10 cellular contexts compared by ENCODE assay signal in the genomic region with DNA sequence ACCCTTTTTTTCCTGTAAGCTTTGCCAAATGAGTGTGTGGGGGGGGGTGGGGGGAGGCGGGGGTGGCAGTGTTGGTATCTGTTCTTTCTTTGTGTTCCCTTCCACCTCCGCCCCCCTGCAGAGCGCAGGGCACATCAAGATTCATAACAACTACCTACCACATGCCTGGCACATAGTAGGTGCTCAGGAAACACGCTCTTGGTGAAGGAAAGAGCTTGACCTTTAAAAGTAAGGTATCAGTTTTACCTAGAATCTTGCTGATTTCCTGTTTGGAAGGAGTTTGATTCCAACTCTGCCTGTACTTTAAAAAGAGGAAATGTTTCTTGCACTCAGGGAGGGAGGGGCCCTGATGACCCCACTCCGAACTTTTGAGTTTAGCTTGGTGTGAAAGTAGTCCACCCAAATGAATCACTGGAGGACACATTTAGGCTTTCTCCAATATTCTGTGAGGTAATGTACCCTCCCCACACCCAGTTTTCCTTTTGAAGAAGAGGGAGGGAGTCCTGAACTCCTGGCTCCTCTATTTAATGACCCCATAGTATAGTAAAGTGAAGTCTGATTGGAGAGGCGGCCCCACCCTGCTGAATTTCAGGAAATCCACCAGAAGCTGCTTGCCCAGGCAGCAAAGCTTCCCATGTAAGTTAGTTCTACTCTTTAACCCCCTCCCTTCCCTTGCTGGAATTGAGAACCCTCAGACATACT. TPM values are rescaled to one million over a fixed set of nuclear protein-coding genes. Genes with fewer than 3 reads are reported as not detected.
DNase-seq lines count a peak whose midpoint lies in the region; ATAC-seq and TF ChIP-seq lines count a peak whose summit lies in the region.
"Had no signal": no experiment of that assay in that cellular context is flagged by ENCODE, and none has a peak within 500 bp of the region (broad histone marks: within the 10 kb centered on the region; RNA-seq: fewer than 3 reads in every experiment).

No MANE protein-coding gene starts in this region.

- H3K27me3 Mint-ChIP-seq in dendritic cell treated with granulocyte-macrophage colony-stimulating factor and Interleukin-4, amounts not matched to agents 40 ng/mL and 50 ng/mL, for 4 days = peaks cover 34% of the 10 kb centered on the region

- peaks cover 6% of the 10 kb centered on the region for H3K36me3 Mint-ChIP-seq in dendritic cell treated with granulocyte-macrophage colony-stimulating factor and Interleukin-4, amounts not matched to agents 40 ng/mL and 50 ng/mL, for 4 days (ENCODE audit: low read depth)

- TF ChIP-seq CTCF in lung (IDR thresholded peaks at IDR 0.05; ENCODE audit: control extremely low read depth, extremely low read depth) = no peak
- TF ChIP-seq CTCF in thoracic aorta (IDR thresholded peaks at IDR 0.05) = no peak

- H3K27ac ChIP-seq in lung (ENCODE audit: low read depth in 1 of 2, low read length in 1 of 2) (peak overlapping the region; percentile 66 to 87), thoracic aorta (no peak overlapping the region)

- peak overlapping the region; percentile 85 for H3K27ac Mint-ChIP-seq in dendritic cell treated with granulocyte-macrophage colony-stimulating factor and Interleukin-4, amounts not matched to agents 40 ng/mL and 50 ng/mL, for 4 days

- intact Hi-C loops in dendritic cell treated with granulocyte-macrophage colony-stimulating factor and Interleukin-4, amounts not matched to agents 40 ng/mL and 50 ng/mL, for 4 days (cut with micrococcal nuclease) = no loop called here

- 34 to 37% methylated on average over 6 of the region's 6 CpGs for WGBS in lung, 2 donors

- no peak for ATAC-seq in lung (ENCODE audit: insufficient read depth, low FRiP score)
- ATAC-seq in thoracic aorta (ENCODE audit: insufficient number of reproducible peaks, low FRiP score, low read depth) = no peak
- ATAC-seq in HG03565 (IDR thresholded peaks at IDR 0.05; ENCODE audit: unreplicated experiment) = no peak

- peak overlapping the region; percentile 81 for H3K4me3 Mint-ChIP-seq in dendritic cell treated with granulocyte-macrophage colony-stimulating factor and Interleukin-4, amounts not matched to agents 40 ng/mL and 50 ng/mL, for 4 days

- no peaks in the 10 kb centered on the region for H3K9me3 Mint-ChIP-seq in dendritic cell treated with granulocyte-macrophage colony-stimulating factor and Interleukin-4, amounts not matched to agents 40 ng/mL and 50 ng/mL, for 4 days

- H3K36me3 ChIP-seq in lung (ENCODE audit: control insufficient read depth in 2 of 2, insufficient read depth in 2 of 2, low read length in 2 of 2) (no peaks in the 10 kb centered on the region), thoracic aorta (no peaks in the 10 kb centered on the region)

- H3K27me3 ChIP-seq in lung (ENCODE audit: control insufficient read depth, insufficient read depth) = no peaks in the 10 kb centered on the region
- H3K27me3 ChIP-seq in thoracic aorta (replicated peaks; ENCODE audit: insufficient read depth) = no peaks in the 10 kb centered on the region

- H3K9me3 ChIP-seq in lung (ENCODE audit: control insufficient read depth in 2 of 2, insufficient read depth in 1 of 2, low read length in 1 of 2) (no peaks in the 10 kb centered on the region), thoracic aorta (no peaks in the 10 kb centered on the region)

- H3K4me3 ChIP-seq in lung = no peak overlapping the region
- peak overlapping the region; percentile 73 for H3K4me3 ChIP-seq in thoracic aorta

- H3K4me1 ChIP-seq in lung (ENCODE audit: control insufficient read depth in 2 of 2, insufficient read depth in 2 of 2, low read length in 2 of 2) = peaks cover 1 to 9% of the 10 kb centered on the region in 2 donors
- peaks cover 4 to 12% of the 10 kb centered on the region in 2 donors for H3K4me1 ChIP-seq in thoracic aorta (ENCODE audit: control insufficient read depth in 1 of 2, low read depth in 2 of 2)

- H3K4me1 Mint-ChIP-seq in dendritic cell treated with granulocyte-macrophage colony-stimulating factor and Interleukin-4, amounts not matched to agents 40 ng/mL and 50 ng/mL, for 4 days (ENCODE audit: low read depth) = peaks cover 71% of the 10 kb centered on the region

- DNase-seq in SIG-M5 treated with dmso at 0.1 percent for 504 hours (lab: John Stamatoyannopoulos, UW; ENCODE audit: unreplicated experiment) (peak; percentile 18), SIG-M5 (lab: John Stamatoyannopoulos, UW) (no peak), lung (ENCODE audit: low spot score) (no peak), thoracic aorta (ENCODE audit: low spot score) (no peak), dermis blood vessel endothelial cell (no peak)
- no peak for DNase-seq in stimulated activated CD4-positive, alpha-beta T cell treated with anti-CD3 and anti-CD28 coated beads, Interleukin-4, amount 100 ng/mL, for 24 hours
- DNase-seq: NCI-H2107; stimulated activated naive CD4-positive, alpha-beta T cell had no signal

RNA-seq across cellular contexts. Expression of a gene that starts 0.5 kb away (rescaled TPM):
- 10 to 100 TPM; 69.7 to 86.1 TPM for total RNA-seq in lung
- polyA plus RNA-seq in lung = 100 to 1,000 TPM in 1 of 2 donors, 10 to 100 TPM in 1; 72.0 to 101 TPM
- total RNA-seq in thoracic aorta = 10 to 100 TPM; 24.8 to 25.3 TPM
- total RNA-seq in dermis blood vessel endothelial cell = not detected in 2 replicates

Comparison
In these comparisons a context has a peak if more than half of its experiments do, and no peak if none do; other contexts are left out.
1. H3K27ac ChIP-seq: peak in lung (2 of 2); none in thoracic aorta (0 of 2).
2. RNA of a gene that starts 0.5 kb away (total RNA-seq): 69.7 to 86.1 TPM in lung and 24.8 to 25.3 TPM in thoracic aorta; not detected in dermis blood vessel endothelial cell; every median in the first group is over 10 times any median in the second.